ENCODE assay signal across 16 cellular contexts in genomic region chr5:151034422-151035379, GRCh38. TPM values are rescaled to one million over a fixed set of nuclear protein-coding genes. Genes with fewer than 3 reads are reported as not detected.
DNase-seq lines count a peak whose midpoint lies in the region; ATAC-seq, FAIRE-seq and TF ChIP-seq lines count a peak whose summit lies in the region.
"Had no signal": no experiment of that assay in that cellular context is flagged by ENCODE, and none has a peak within 500 bp of the region (broad histone marks: within the 10 kb centered on the region; RNA-seq: fewer than 3 reads in every experiment).

No MANE protein-coding gene starts in this region.

- H3K36me3 Mint-ChIP-seq in activated T-cell treated with anti-CD3 and anti-CD28 coated beads, Interleukin-2, amount 50 U/mL, for 24 hours (ENCODE audit: low read depth): peaks cover 97% of the 10 kb centered on the region
- H3K36me3 Mint-ChIP-seq in activated T-helper 17 cell treated with anti-CD3 and anti-CD28 coated beads, Interleukin-2, amount 50 U/mL, for 72 hours (ENCODE audit: low read depth): peaks cover 100% of the 10 kb centered on the region

- H3K4me2 ChIP-seq in HepG2 (ENCODE audit: low read depth, low read length): no peak overlapping the region
- no peak overlapping the region for H3K4me2 ChIP-seq in mesendoderm (ENCODE audit: low read length)

- no peak overlapping the region for H3K4me3 Mint-ChIP-seq in activated T-cell treated with anti-CD3 and anti-CD28 coated beads, Interleukin-2, amount 50 U/mL, for 24 hours
- H3K4me3 Mint-ChIP-seq in activated T-helper 17 cell treated with anti-CD3 and anti-CD28 coated beads, Interleukin-2, amount 50 U/mL, for 72 hours: no peak overlapping the region
- H3K4me3 Mint-ChIP-seq: activated CD4-positive, alpha-beta memory T cell treated with anti-CD3 and anti-CD28 coated beads, Interleukin-2, amount 10 ng/mL, durations not matched to agents 7 days and 5 days; H9 had no signal

- in situ Hi-C loops in HepG2 (cut with HindIII; ENCODE audit: extremely low pct_ligation_motif_present, low pct_unique_long_range_greater_than_20kb): no loop called here

- TF ChIP-seq RAD21 in HepG2 (CRISPR knock-in tag; IDR thresholded peaks at IDR 0.05): no peak

- H2AK5ac ChIP-seq in mesendoderm (ENCODE audit: low read length): no peak overlapping the region

- no peak overlapping the region for H3K18ac ChIP-seq in mesendoderm (ENCODE audit: low read length)

- H2AFZ ChIP-seq in HepG2 (ENCODE audit: low read length): no peak overlapping the region

- H3K79me1 ChIP-seq in mesendoderm (ENCODE audit: low read length): no peaks in the 10 kb centered on the region

- H3K9me3 Mint-ChIP-seq in activated T-cell treated with anti-CD3 and anti-CD28 coated beads, Interleukin-2, amount 50 U/mL, for 24 hours: no peaks in the 10 kb centered on the region
- no peaks in the 10 kb centered on the region for H3K9me3 Mint-ChIP-seq in activated T-helper 17 cell treated with anti-CD3 and anti-CD28 coated beads, Interleukin-2, amount 50 U/mL, for 72 hours
- H3K9me3 Mint-ChIP-seq: activated CD4-positive, alpha-beta memory T cell treated with anti-CD3 and anti-CD28 coated beads, Interleukin-2, amount 10 ng/mL, durations not matched to agents 7 days and 5 days; H9 had no signal

- no peak overlapping the region for H3K27ac ChIP-seq in HepG2 (ENCODE audit: extremely low read length, insufficient read depth, low read length)
- H3K27ac ChIP-seq in upper lobe of left lung: peak overlapping the region in 3 of 4 donors; percentile 16 to 84 (median 57)
- H3K27ac ChIP-seq in mesendoderm (ENCODE audit: low read depth, low read length): no peak overlapping the region
- H3K27ac ChIP-seq: C4-2B, pancreas, tibial artery had no signal

- no peak for FAIRE-seq in HepG2 (lab: Jason Lieb, UNC)
- FAIRE-seq: A204.1, pancreas had no signal

- no peak for DNase-seq in activated T-cell treated with anti-CD3 and anti-CD28 coated beads, Interleukin-2, amount 50 U/mL, for 24 hours
- DNase-seq in activated T-cell treated with anti-CD3 and anti-CD28 coated beads for 4 hours (no peak), HepG2 (ENCODE audit: low spot score) (no peak), upper lobe of left lung (peak in 1 of 2 donors; percentile 64), mesendoderm (no peak), hepatic stellate cell (ENCODE audit: low spot score) (no peak)
- DNase-seq in NK-92 treated with Interleukin-12 subunit alpha and Interleukin-12 subunit beta, amount 100 ng/mL, for 24 hours (lab: John Stamatoyannopoulos, UW): no peak
- DNase-seq: activated CD4-positive, alpha-beta memory T cell treated with anti-CD3 and anti-CD28 coated beads, Interleukin-2, amount 10 ng/mL, durations not matched to agents 7 days and 5 days; H9; KG1; NCI-H774; pancreas; tibial artery had no signal

- no peaks in the 10 kb centered on the region for H3K27me3 Mint-ChIP-seq in activated T-cell treated with anti-CD3 and anti-CD28 coated beads, Interleukin-2, amount 50 U/mL, for 24 hours
- H3K27me3 Mint-ChIP-seq in activated T-helper 17 cell treated with anti-CD3 and anti-CD28 coated beads, Interleukin-2, amount 50 U/mL, for 72 hours: no peaks in the 10 kb centered on the region
- H3K27me3 Mint-ChIP-seq: activated CD4-positive, alpha-beta memory T cell treated with anti-CD3 and anti-CD28 coated beads, Interleukin-2, amount 10 ng/mL, durations not matched to agents 7 days and 5 days had no signal

- H3K27ac Mint-ChIP-seq in activated T-cell treated with anti-CD3 and anti-CD28 coated beads, Interleukin-2, amount 50 U/mL, for 24 hours: peak overlapping the region; percentile 50
- H3K27ac Mint-ChIP-seq in activated T-helper 17 cell treated with anti-CD3 and anti-CD28 coated beads, Interleukin-2, amount 50 U/mL, for 72 hours: peak overlapping the region; percentile 29
- H3K27ac Mint-ChIP-seq: activated CD4-positive, alpha-beta memory T cell treated with anti-CD3 and anti-CD28 coated beads, Interleukin-2, amount 10 ng/mL, durations not matched to agents 7 days and 5 days; H9 had no signal

- H3K4me3 ChIP-seq in HepG2 (replicated peaks in 1 of 3; ENCODE audit: insufficient read depth in 1 of 3, low read depth in 2 of 3, low read length in 3 of 3) (no peak overlapping the region), upper lobe of left lung (no peak overlapping the region), mesendoderm (ENCODE audit: low read length) (no peak overlapping the region)
- H3K4me3 ChIP-seq: pancreas, tibial artery had no signal

- H3K9me3 ChIP-seq in HepG2 (ENCODE audit: low read length) (no peaks in the 10 kb centered on the region), upper lobe of left lung (no peaks in the 10 kb centered on the region)
- H3K9me3 ChIP-seq: pancreas, tibial artery had no signal

- CTCF ChIA-PET in HepG2 (lab: Yijun Ruan, JAX; ENCODE audit: low intra/inter-chr PET ratio, low total read pairs): no interaction called here

- no peaks in the 10 kb centered on the region for H3K79me2 ChIP-seq in HepG2 (ENCODE audit: insufficient read depth, low read length)
- no peaks in the 10 kb centered on the region for H3K79me2 ChIP-seq in mesendoderm (ENCODE audit: control insufficient read depth, insufficient read depth, low read length)

- 95% methylated on average over 17 of the region's 19 CpGs for WGBS in HepG2 (ENCODE audit: low lambda C conversion rate)
- WGBS in upper lobe of left lung, 2 donors: 93 to 96% methylated on average over 19 of the region's 19 CpGs
- no CpG with 5 or more reads among the region's 19 CpGs for WGBS in mesendoderm (ENCODE audit: extremely low coverage, insufficient coverage, low lambda C conversion rate)

- H3K23ac ChIP-seq in mesendoderm (ENCODE audit: low read length): no peak overlapping the region

- H3K9ac ChIP-seq in HepG2 (ENCODE audit: insufficient read depth, low read depth, low read length): no peak overlapping the region
- no peak overlapping the region for H3K9ac ChIP-seq in mesendoderm (ENCODE audit: low read length)

- H3K27me3 ChIP-seq in HepG2 (ENCODE audit: control insufficient read depth in 1 of 2, insufficient read depth in 2 of 2, low read length in 2 of 2): no peaks in the 10 kb centered on the region
- H3K27me3 ChIP-seq in upper lobe of left lung: no peaks in the 10 kb centered on the region
- no peaks in the 10 kb centered on the region for H3K27me3 ChIP-seq in mesendoderm (ENCODE audit: insufficient read depth, low read length, poor library complexity)
- H3K27me3 ChIP-seq: pancreas, tibial artery had no signal

- TF ChIP-seq EP300 in HepG2 (IDR thresholded peaks at IDR 0.05; ENCODE audit: low read depth in 2 of 2, low read length in 2 of 2): no peak
- TF ChIP-seq EP300 in HepG2 (CRISPR knock-in tag; IDR thresholded peaks at IDR 0.05; ENCODE audit: borderline replicate concordance): no peak
- no peak for TF ChIP-seq EP300 in upper lobe of left lung (IDR thresholded peaks at IDR 0.05)

- H3K4me1 ChIP-seq in HepG2 (ENCODE audit: insufficient read depth, low read length) (peaks cover 20% of the 10 kb centered on the region), upper lobe of left lung (peaks cover 21 to 52% (median 45%) of the 10 kb centered on the region in 4 donors), mesendoderm (ENCODE audit: control insufficient read depth, low read depth, low read length) (peaks cover 2% of the 10 kb centered on the region)

- H3K56ac ChIP-seq in mesendoderm (ENCODE audit: low read length): no peak overlapping the region

- POLR2A ChIA-PET in HepG2 (lab: Yijun Ruan, JAX): interaction anchor here (1.5 kb wide), 1 partner anchor 14 kb away, joined by 3 read pairs; the partner anchor contains the start of gene GPX3

- BruUV-seq in HepG2 (replicated peaks; lab: Mats Ljungman, UMichigan): no TSS peak

- H2BK15ac ChIP-seq in mesendoderm (replicated peaks; ENCODE audit: low read depth): no peak overlapping the region

- no peak overlapping the region for H4K5ac ChIP-seq in mesendoderm (ENCODE audit: low read length)

- intact Hi-C loops in HepG2 (cut with micrococcal nuclease; ENCODE audit: unreplicated experiment): no loop called here

- H3K4ac ChIP-seq in mesendoderm (ENCODE audit: low read depth, low read length): no peak overlapping the region

- H3K36me3 ChIP-seq in HepG2 (replicated peaks in 1 of 2; ENCODE audit: control insufficient read depth in 1 of 2, insufficient read depth in 2 of 2, low read length in 2 of 2) (peaks cover 47 to 88% of the 10 kb centered on the region in 2 experiments), upper lobe of left lung (peaks cover 38 to 99% (median 79%) of the 10 kb centered on the region in 4 donors), mesendoderm (ENCODE audit: control insufficient read depth, insufficient read depth, low read length) (peaks cover 2% of the 10 kb centered on the region)

- peak; percentile 47 for ATAC-seq in activated T-helper 17 cell treated with anti-CD3 and anti-CD28 coated beads, Interleukin-2, amount 50 U/mL, for 72 hours (replicated peaks)
- ATAC-seq in HepG2: no peak
- ATAC-seq in upper lobe of left lung (ENCODE audit: low FRiP score in 2 of 2): no peak
- ATAC-seq: pancreas had no signal

- no peak overlapping the region for H2BK5ac ChIP-seq in mesendoderm (ENCODE audit: low read length)

- TF ChIP-seq CTCF in HepG2 (CRISPR knock-in tag; IDR thresholded peaks at IDR 0.05) (no peak), upper lobe of left lung (IDR thresholded peaks at IDR 0.05) (no peak)

- no peak for TF ChIP-seq POLR2A in HepG2 (IDR thresholded peaks at IDR 0.05; ENCODE audit: insufficient read depth in 1 of 2, low read depth in 2 of 2, low read length in 2 of 2)
- no peak for TF ChIP-seq POLR2A in upper lobe of left lung (IDR thresholded peaks at IDR 0.05)

- no peak overlapping the region for H2BK120ac ChIP-seq in mesendoderm (ENCODE audit: low read depth, low read length)

- no peaks in the 10 kb centered on the region for H4K20me1 ChIP-seq in HepG2 (ENCODE audit: insufficient read depth, low read length)

- no peak overlapping the region for H4K8ac ChIP-seq in mesendoderm (ENCODE audit: low read depth, low read length)

- H3K4me1 Mint-ChIP-seq in activated T-cell treated with anti-CD3 and anti-CD28 coated beads, Interleukin-2, amount 50 U/mL, for 24 hours (ENCODE audit: low read depth): peaks cover 12% of the 10 kb centered on the region
- H3K4me1 Mint-ChIP-seq in activated T-helper 17 cell treated with anti-CD3 and anti-CD28 coated beads, Interleukin-2, amount 50 U/mL, for 72 hours: peaks cover 16% of the 10 kb centered on the region
- H3K4me1 Mint-ChIP-seq: H9 had no signal

RNA-seq across cellular contexts. Expression of gene GPX3, which starts 14.3 kb away (rescaled TPM):
- total RNA-seq in activated T-helper 17 cell treated with anti-CD3 and anti-CD28 coated beads, Interleukin-2, amount 50 U/mL, for 72 hours: not detected
- 31.9 and 33.8 TPM in 2 replicates for total RNA-seq in HepG2 (2016; rRNA removed; fragmentation: Illumina TruSeq; extraction: Trizol)
- total RNA-seq in HepG2 (2016; cell fraction: cytosol; rRNA removed; fragmentation: Illumina TruSeq; extraction: Trizol; ENCODE audit: low read depth): 15.0 and 22.4 TPM in 2 replicates
- 27.5 and 35.1 TPM in 2 replicates for total RNA-seq in HepG2 (2016; cell fraction: insoluble cytoplasmic fraction; rRNA removed; fragmentation: Illumina TruSeq; extraction: Trizol)
- total RNA-seq in HepG2 (2016; cell fraction: membrane; rRNA removed; fragmentation: Illumina TruSeq; extraction: Trizol): 43.3 and 53.5 TPM in 2 replicates
- 37.4 and 44.4 TPM in 2 replicates for total RNA-seq in HepG2 (2016; cell fraction: nucleus; rRNA removed; fragmentation: Illumina TruSeq; extraction: Trizol)
- polyA plus RNA-seq in HepG2 (2011; rRNA removed): 1,506 and 1,892 TPM in 2 replicates
- 1,827 and 1,911 TPM in 2 replicates for polyA plus RNA-seq in HepG2 (2011; cell fraction: cytosol; rRNA removed)
- 579 and 581 TPM in 2 replicates for polyA plus RNA-seq in HepG2 (2011; cell fraction: nucleus; rRNA removed)
- 440 and 606 TPM in 2 replicates for polyA plus RNA-seq in HepG2 (2012)
- polyA plus RNA-seq in HepG2 (2016; cell fraction: cytosol; fragmentation: Illumina TruSeq; extraction: Trizol; ENCODE audit: low read depth): 58.7 and 88.7 TPM in 2 replicates
- 65.0 and 89.5 TPM in 2 replicates for polyA plus RNA-seq in HepG2 (2016; cell fraction: insoluble cytoplasmic fraction; fragmentation: Illumina TruSeq; extraction: Trizol; ENCODE audit: low read depth)
- 111 and 130 TPM in 2 replicates for polyA plus RNA-seq in HepG2 (2016; cell fraction: membrane; fragmentation: Illumina TruSeq; extraction: Trizol; ENCODE audit: low read depth)
- polyA plus RNA-seq in HepG2 (2016; cell fraction: nucleus; fragmentation: Illumina TruSeq; extraction: Trizol; ENCODE audit: insufficient read depth, low read depth): 94.5 and 99.0 TPM in 2 replicates
- polyA minus RNA-seq in HepG2 (2011; rRNA and poly(A)+ RNA removed; ENCODE audit: low replicate concordance): 1.3 and 2,208 TPM in 2 replicates
- 329 and 350 TPM in 2 replicates for polyA minus RNA-seq in HepG2 (2011; cell fraction: cytosol; rRNA and poly(A)+ RNA removed)
- 159 and 243 TPM in 2 replicates for polyA minus RNA-seq in HepG2 (2011; cell fraction: nucleus; rRNA and poly(A)+ RNA removed)
- total RNA-seq in upper lobe of left lung: 1,000 to 10,000 TPM in 4 of 6 donors, 100 to 1,000 TPM in 2; 876 to 1,536 (median 1,027) TPM
- polyA plus RNA-seq in mesendoderm (2013, experiment 1 of 2): 47.2 TPM
- polyA plus RNA-seq in mesendoderm (2013, experiment 2 of 2): 46.5 TPM
- total RNA-seq: activated CD4-positive, alpha-beta memory T cell treated with anti-CD3 and anti-CD28 coated beads, Interleukin-2, amount 10 ng/mL, durations not matched to agents 7 days and 5 days had no signal

RNA-seq across cellular contexts. Expression of gene TNIP1, which starts 46.1 kb away (rescaled TPM):
- total RNA-seq in activated T-helper 17 cell treated with anti-CD3 and anti-CD28 coated beads, Interleukin-2, amount 50 U/mL, for 72 hours: 100 to 1,000 TPM; 316 to 609 TPM
- total RNA-seq in HepG2 (2016; rRNA removed; fragmentation: Illumina TruSeq; extraction: Trizol) (26.2 and 29.8 TPM in 2 replicates), upper lobe of left lung (100 to 1,000 TPM; 109 to 166 (median 130) TPM)
- total RNA-seq in HepG2 (2016; cell fraction: cytosol; rRNA removed; fragmentation: Illumina TruSeq; extraction: Trizol; ENCODE audit: low read depth): 11.3 and 13.0 TPM in 2 replicates
- total RNA-seq in HepG2 (2016; cell fraction: insoluble cytoplasmic fraction; rRNA removed; fragmentation: Illumina TruSeq; extraction: Trizol): 22.8 and 24.5 TPM in 2 replicates
- 28.9 and 33.7 TPM in 2 replicates for total RNA-seq in HepG2 (2016; cell fraction: membrane; rRNA removed; fragmentation: Illumina TruSeq; extraction: Trizol)
- total RNA-seq in HepG2 (2016; cell fraction: nucleus; rRNA removed; fragmentation: Illumina TruSeq; extraction: Trizol): 16.2 and 22.2 TPM in 2 replicates
- 45.9 and 48.7 TPM in 2 replicates for polyA plus RNA-seq in HepG2 (2011; rRNA removed)
- 40.8 and 45.3 TPM in 2 replicates for polyA plus RNA-seq in HepG2 (2011; cell fraction: cytosol; rRNA removed)
- 57.3 and 59.8 TPM in 2 replicates for polyA plus RNA-seq in HepG2 (2011; cell fraction: nucleus; rRNA removed)
- polyA plus RNA-seq in HepG2 (2012): 52.5 and 57.8 TPM in 2 replicates
- 16.8 and 17.8 TPM in 2 replicates for polyA plus RNA-seq in HepG2 (2016; cell fraction: cytosol; fragmentation: Illumina TruSeq; extraction: Trizol; ENCODE audit: low read depth)
- 26.4 and 35.7 TPM in 2 replicates for polyA plus RNA-seq in HepG2 (2016; cell fraction: insoluble cytoplasmic fraction; fragmentation: Illumina TruSeq; extraction: Trizol; ENCODE audit: low read depth)
- polyA plus RNA-seq in HepG2 (2016; cell fraction: membrane; fragmentation: Illumina TruSeq; extraction: Trizol; ENCODE audit: low read depth): 31.5 and 33.1 TPM in 2 replicates
- polyA plus RNA-seq in HepG2 (2016; cell fraction: nucleus; fragmentation: Illumina TruSeq; extraction: Trizol; ENCODE audit: insufficient read depth, low read depth): 29.8 and 34.0 TPM in 2 replicates
- polyA minus RNA-seq in HepG2 (2011; rRNA and poly(A)+ RNA removed; ENCODE audit: low replicate concordance): 45.2 and 73.0 TPM in 2 replicates
- 45.8 and 51.1 TPM in 2 replicates for polyA minus RNA-seq in HepG2 (2011; cell fraction: cytosol; rRNA and poly(A)+ RNA removed)
- 50.0 and 60.3 TPM in 2 replicates for polyA minus RNA-seq in HepG2 (2011; cell fraction: nucleus; rRNA and poly(A)+ RNA removed)
- polyA plus RNA-seq in mesendoderm (2013, experiment 1 of 2): 13.7 TPM
- 14.2 TPM for polyA plus RNA-seq in mesendoderm (2013, experiment 2 of 2)

Comparison
In these comparisons a context has a peak if more than half of its experiments do, and no peak if none do; other contexts are left out.
1. H3K27ac ChIP-seq: peak in upper lobe of left lung (3 of 4); none in HepG2 (single experiment) and mesendoderm (single experiment).
2. RNA of gene GPX3, which starts 14.3 kb away (total RNA-seq): 876 to 1,536 TPM in upper lobe of left lung and 15.0 to 53.5 TPM in HepG2; not detected in activated T-helper 17 cell treated with anti-CD3 and anti-CD28 coated beads, Interleukin-2, amount 50 U/mL, for 72 hours; every median in the first group is over 10 times any median in the second.